8 cellular contexts compared by ENCODE assay signal in genomic region chr3:39407259-39407629, GRCh38. TPM values are rescaled to one million over a fixed set of nuclear protein-coding genes. Genes with fewer than 3 reads are reported as not detected.
DNase-seq lines count a peak whose midpoint lies in the region; ATAC-seq and TF ChIP-seq lines count a peak whose summit lies in the region.

No MANE protein-coding gene starts in this region.

- H3K9me3 Mint-ChIP-seq in T-cell: no peaks in the 10 kb centered on the region

- H3K27me3 ChIP-seq in psoas muscle (ENCODE audit: insufficient read depth in 3 of 3, low read length in 2 of 3): no peaks in the 10 kb centered on the region

- CTCF ChIA-PET in T-cell (lab: Charles Lee): interaction anchor here (0.5 to 2.4 kb wide), 7 partner anchors 9 to 902 kb away, joined by 3 to 12 read pairs (median 4); no protein-coding TSS in a partner anchor

- 5 to 9% (median 7%) methylated on average over 9 of the region's 9 CpGs for WGBS in psoas muscle, 3 donors

- peaks cover 12% of the 10 kb centered on the region for H3K4me1 ChIP-seq in psoas muscle

- H3K27ac ChIP-seq in psoas muscle: peak overlapping the region; percentile 92

- DNase-seq in T-cell (no peak), fibroblast of peridontal ligament (ENCODE audit: extremely low read depth) (peak; percentile 46), psoas muscle (no peak), HuH-7 (ENCODE audit: low spot score) (no peak), NCI-H1092 treated with DMSO at 0.1 percent for 48 hours (lab: John Stamatoyannopoulos, UW) (no peak)

- intact Hi-C loops in psoas muscle (cut with DNase I): loop anchor here (2.0 to 10.0 kb wide), 2 partner anchors 22 to 898 kb away; partner anchors contain the start of gene EIF1B (in 1 of the 2)

- peaks cover 53 to 59% (median 53%) of the 10 kb centered on the region in 3 donors for H3K4me1 Mint-ChIP-seq in T-cell

- POLR2A ChIA-PET in T-cell (lab: Charles Lee): interaction anchor here in 1 of 2 donors (0.5 to 0.7 kb wide), 2 partner anchors 23 to 258 kb away, joined by 3 read pairs; no protein-coding TSS in a partner anchor

- H3K27me3 Mint-ChIP-seq in T-cell: no peaks in the 10 kb centered on the region

- TF ChIP-seq CTCF in psoas muscle (IDR thresholded peaks at IDR 0.05): no peak

- H3K4me3 ChIP-seq in GM08714 (ENCODE audit: low read length) (peak overlapping the region; percentile 87), psoas muscle (peak overlapping the region; percentile 80)

- H3K36me3 Mint-ChIP-seq in T-cell: peaks cover 31% of the 10 kb centered on the region

- H3K4me3 Mint-ChIP-seq in T-cell: peak overlapping the region; percentile 89 to 90 (median 90)

- no peak for ATAC-seq in T-cell (replicated peaks in 1 of 4)
- ATAC-seq in psoas muscle: peak in 1 of 4 donors; percentile 27
- ATAC-seq in GM21526 (IDR thresholded peaks at IDR 0.05; ENCODE audit: low FRiP score, unreplicated experiment): no peak
- ATAC-seq in HG03139 (IDR thresholded peaks at IDR 0.05; ENCODE audit: unreplicated experiment): no peak

- H3K36me3 ChIP-seq in psoas muscle (ENCODE audit: insufficient read depth in 1 of 2, low read depth in 1 of 2): peaks cover 14 to 49% of the 10 kb centered on the region in 2 donors

- H3K9me3 ChIP-seq in psoas muscle: no peaks in the 10 kb centered on the region

- peak overlapping the region; percentile 89 to 93 for H3K27ac Mint-ChIP-seq in T-cell

RNA-seq across cellular contexts. Expression of gene RPSA, which starts 0.7 kb away (rescaled TPM):
- total RNA-seq in T-cell (1,000 to 10,000 TPM; 1,722 to 2,107 (median 1,965) TPM), psoas muscle (100 to 1,000 TPM; 285 to 738 (median 504) TPM)
- 1,000 to 10,000 TPM in 1 of 3 donors, 100 to 1,000 TPM in 2; 824 to 1,445 (median 961) TPM for polyA plus RNA-seq in psoas muscle

RNA-seq across cellular contexts. Expression of gene SLC25A38, which starts 24.1 kb away (rescaled TPM):
- total RNA-seq in T-cell (10 to 100 TPM; 40.2 to 53.6 (median 46.5) TPM), psoas muscle (10 to 100 TPM; 24.9 to 34.8 (median 30.4) TPM)
- 10 to 100 TPM; 29.1 to 86.5 (median 31.1) TPM for polyA plus RNA-seq in psoas muscle
